In genomic region chr7:148124477-148124876, GRCh38 we compare ENCODE assay signal across 21 cellular contexts.
DNase-seq lines count a peak whose midpoint lies in the region; ATAC-seq, FAIRE-seq and TF ChIP-seq lines count a peak whose summit lies in the region.
"Had no signal": no experiment of that assay in that cellular context is flagged by ENCODE, and none has a peak within 500 bp of the region (broad histone marks: within the 10 kb centered on the region; RNA-seq: fewer than 3 reads in every experiment).

No MANE protein-coding gene starts in this region.

- H2AFZ ChIP-seq in IMR-90 (replicated peaks; ENCODE audit: low read length, poor library complexity) = peak overlapping the region; percentile 26

- no peaks in the 10 kb centered on the region for H3K27me3 ChIP-seq in IMR-90 (ENCODE audit: control insufficient read depth, insufficient read depth, low read length)
- H3K27me3 ChIP-seq: BLaER1 treated with 17β-estradiol and CSF1 and Interleukin-3, amounts not matched to agents 10 nM and 100 nM had no signal

- H4K8ac ChIP-seq in IMR-90 (ENCODE audit: low read depth in 2 of 2, low read length in 2 of 2) = no peak overlapping the region

- POLR2A ChIA-PET in IMR-90 (lab: Charles Lee; ENCODE audit: unreplicated experiment) = no interaction called here

- H3K4me1 ChIP-seq in IMR-90 (ENCODE audit: control insufficient read depth, insufficient read depth, low read length) = no peaks in the 10 kb centered on the region
- peaks cover 3% of the 10 kb centered on the region for H3K4me1 ChIP-seq in mucosa of descending colon (ENCODE audit: low read depth)
- H3K4me1 ChIP-seq: A549, Caco-2 had no signal

- 10% methylated on average over 1 of the region's 5 CpGs; no CpG with 5 or more reads in 1 of the 2 experiments for WGBS in IMR-90 (ENCODE audit: extremely low coverage in 2 of 2, insufficient read length in 1 of 2), 2 experiments

- no peak overlapping the region for H2BK15ac ChIP-seq in IMR-90 (ENCODE audit: low read depth, low read length)

- no peak for FAIRE-seq in GM19239 (lab: Jason Lieb, UNC)
- FAIRE-seq: A549, D721Med, G401.6, GM12891 had no signal

- H3K27ac ChIP-seq in IMR-90 (ENCODE audit: insufficient read depth, low read length) = no peak overlapping the region
- H3K27ac ChIP-seq in VCaP = peak overlapping the region; percentile 51
- H3K27ac ChIP-seq: 22Rv1; A549; BLaER1 treated with 17β-estradiol and CSF1 and Interleukin-3, amounts not matched to agents 10 nM and 100 nM; C4-2B had no signal

- DNase-seq in IMR-90 (no peak), SKM-1 (lab: John Stamatoyannopoulos, UW; ENCODE audit: unreplicated experiment) (peak; percentile 59), mucosa of descending colon (no peak), GM19239 (ENCODE audit: insufficient read length, low spot score) (no peak), HK-2 (ENCODE audit: unreplicated experiment) (no peak)
- DNase-seq in activated CD4-positive, CD25-positive, alpha-beta regulatory T cell (lab: John Stamatoyannopoulos, UW) = no peak
- DNase-seq: AML-193; Caco-2; Calu3; CD4-positive, alpha-beta T cell; CD8-positive, alpha-beta T cell; DMS79 treated with DMSO at 0.1 percent for 48 hours; GF-D8 had no signal

- no peak overlapping the region for H3K18ac ChIP-seq in IMR-90 (ENCODE audit: low read depth, low read length)

- H2BK120ac ChIP-seq in IMR-90 (ENCODE audit: low read depth, low read length) = no peak overlapping the region

- H3K4me3 ChIP-seq in IMR-90 (ENCODE audit: insufficient read depth, low read depth, low read length) = no peak overlapping the region
- no peak overlapping the region for H3K4me3 ChIP-seq in mucosa of descending colon
- H3K4me3 ChIP-seq: A549; BLaER1 treated with 17β-estradiol and CSF1 and Interleukin-3, amounts not matched to agents 10 nM and 100 nM had no signal

- TF ChIP-seq CTCF in IMR-90 (conservative IDR thresholded peaks at IDR 0.05; ENCODE audit: low read depth, low read length) = no peak
- no peak for TF ChIP-seq CTCF in VCaP (conservative IDR thresholded peaks at IDR 0.05)
- TF ChIP-seq CTCF in mucosa of descending colon (IDR thresholded peaks at IDR 0.05) = no peak

- no peak overlapping the region for H2AK9ac ChIP-seq in IMR-90 (replicated peaks; ENCODE audit: low read depth, low read length, poor library complexity)

- H3K9me3 ChIP-seq in IMR-90 (ENCODE audit: control insufficient read depth, insufficient read depth, low read length) = peaks cover 20% of the 10 kb centered on the region; the same call in 1 of the 2 replicates
- H3K9me3 ChIP-seq in mucosa of descending colon = no peaks in the 10 kb centered on the region
- H3K9me3 ChIP-seq: A549, Caco-2 had no signal

- dilution Hi-C loops in IMR-90 (cut with HindIII; ENCODE audit: low sequenced_read_pairs, unreplicated experiment) = no loop called here

- BruUV-seq in IMR-90 (replicated peaks; lab: Mats Ljungman, UMichigan) = no TSS peak

- H3K14ac ChIP-seq in IMR-90 (replicated peaks; ENCODE audit: low read depth, low read length) = no peak overlapping the region

- no peaks in the 10 kb centered on the region for H4K20me1 ChIP-seq in IMR-90 (ENCODE audit: insufficient read depth, low read length)
- H4K20me1 ChIP-seq: BLaER1 treated with 17β-estradiol and CSF1 and Interleukin-3, amounts not matched to agents 10 nM and 100 nM had no signal

- H4K91ac ChIP-seq in IMR-90 (ENCODE audit: insufficient read depth, low read depth, low read length) = no peak overlapping the region

- CTCF ChIA-PET in IMR-90 (lab: Yijun Ruan, JAX) = no interaction called here

- H3K36me3 ChIP-seq in IMR-90 (ENCODE audit: control insufficient read depth, insufficient read depth, low read length) (no peaks in the 10 kb centered on the region), mucosa of descending colon (ENCODE audit: low read depth) (no peaks in the 10 kb centered on the region)
- H3K36me3 ChIP-seq: BLaER1 treated with 17β-estradiol and CSF1 and Interleukin-3, amounts not matched to agents 10 nM and 100 nM had no signal

- no peak overlapping the region for H2BK20ac ChIP-seq in IMR-90 (ENCODE audit: low read depth, low read length)

- ATAC-seq in IMR-90 (ENCODE audit: low read depth) (no peak), mucosa of descending colon (peak; percentile 65)
- ATAC-seq: A549; CD8-positive, alpha-beta T cell had no signal

- no peak overlapping the region for H3K56ac ChIP-seq in IMR-90 (ENCODE audit: extremely low read depth, insufficient read depth, low read length)

- no peaks in the 10 kb centered on the region for H3K79me1 ChIP-seq in IMR-90 (ENCODE audit: low read depth in 1 of 2, low read length in 2 of 2)

- H2AK5ac ChIP-seq in IMR-90 (ENCODE audit: low read depth, low read length) = no peak overlapping the region

- no peak overlapping the region for H3K4ac ChIP-seq in IMR-90 (ENCODE audit: low read depth, low read length)

- intact Hi-C loops in IMR-90 (cut with micrococcal nuclease) = no loop called here
- intact Hi-C loops in mucosa of descending colon (cut with DNase I, micrococcal nuclease) = no loop called here

- H2BK5ac ChIP-seq in IMR-90 (ENCODE audit: low read depth, low read length, poor library complexity, severe bottlenecking) = no peak overlapping the region

- H3K9me1 ChIP-seq in IMR-90 (ENCODE audit: insufficient read depth, low read length) = no peaks in the 10 kb centered on the region

- no peak overlapping the region for H3K4me2 ChIP-seq in IMR-90 (ENCODE audit: low read depth, low read length)
- H3K4me2 ChIP-seq: A549 had no signal

- no peak for TF ChIP-seq RAD21 in IMR-90 (IDR thresholded peaks at IDR 0.05; ENCODE audit: low read length)

- H3K23ac ChIP-seq in IMR-90 (ENCODE audit: low read depth, low read length) = no peak overlapping the region

- in situ Hi-C loops in IMR-90 (cut with MboI; ENCODE audit: low sequenced_read_pairs) = no loop called here

- no peak overlapping the region for H3K9ac ChIP-seq in IMR-90 (ENCODE audit: low read depth, low read length)
- H3K9ac ChIP-seq: BLaER1 treated with 17β-estradiol and CSF1 and Interleukin-3, amounts not matched to agents 10 nM and 100 nM had no signal

- H4K5ac ChIP-seq in IMR-90 (ENCODE audit: low read depth, low read length) = no peak overlapping the region

- TF ChIP-seq POLR2A in IMR-90 (IDR thresholded peaks at IDR 0.05; ENCODE audit: low read depth, low read length) = no peak

TF ChIP-seq in IMR-90, 13 proteins besides CTCF, POLR2A, EP300 and RAD21:
- no peak for TF ChIP-seq USF2 (IDR thresholded peaks at IDR 0.05; ENCODE audit: low read depth, low read length)
- no peak for TF ChIP-seq FOS (IDR thresholded peaks at IDR 0.05; ENCODE audit: low read depth, low read length)
- no peak for TF ChIP-seq BHLHE40 (IDR thresholded peaks at IDR 0.05; ENCODE audit: low read depth, low read length)
- TF ChIP-seq RFX5 (IDR thresholded peaks at IDR 0.05; ENCODE audit: low read depth, low read length) = no peak
- TF ChIP-seq RCOR1 (IDR thresholded peaks at IDR 0.05; ENCODE audit: insufficient replicate concordance, low read length) = no peak
- TF ChIP-seq MAZ (IDR thresholded peaks at IDR 0.05; ENCODE audit: borderline replicate concordance, low read depth, low read length) = no peak
